28 cellular contexts compared by ENCODE assay signal in the genomic region with DNA sequence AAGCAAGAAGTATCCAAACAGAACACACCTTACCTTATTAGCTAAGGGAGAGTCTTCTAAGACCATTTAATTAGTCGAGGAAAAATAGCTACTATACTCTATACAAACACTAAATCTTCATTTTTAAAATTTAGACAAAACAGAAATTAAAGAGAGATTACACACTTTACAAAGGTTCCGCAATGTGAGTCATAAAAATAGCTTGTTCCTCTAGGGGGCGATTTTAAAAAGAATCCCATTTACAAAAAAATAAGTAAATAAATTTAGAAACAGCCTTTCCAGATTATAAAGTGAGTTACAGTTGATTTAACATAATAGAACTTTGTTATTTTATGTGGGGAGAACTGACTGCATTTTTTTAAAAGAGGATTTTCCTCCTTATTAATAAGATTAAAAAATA.
DNase-seq lines count a peak whose midpoint lies in the region; ATAC-seq and TF ChIP-seq lines count a peak whose summit lies in the region.
"Had no signal": no experiment of that assay in that cellular context is flagged by ENCODE, and none has a peak within 500 bp of the region (broad histone marks: within the 10 kb centered on the region; RNA-seq: fewer than 3 reads in every experiment).

No MANE protein-coding gene starts in this region.

- no peak overlapping the region for H3K4me3 Mint-ChIP-seq in naive thymus-derived CD4-positive, alpha-beta T cell
- H3K4me3 Mint-ChIP-seq: activated T-helper 17 cell treated with anti-CD3 and anti-CD28 coated beads, Interleukin-2, amount 50 U/mL, for 72 hours; IgD-negative memory B cell; naive B cell; stimulated activated naive CD8-positive, alpha-beta T cell treated with anti-CD3 and anti-CD28 coated beads, Interleukin-15, Interleukin-2, amounts not matched to agents 100 ng/mL and 50 ng/mL, for 24 hours had no signal

- no peak for ATAC-seq in HG03280 (IDR thresholded peaks at IDR 0.05; ENCODE audit: unreplicated experiment)
- no peak for ATAC-seq in naive thymus-derived CD4-positive, alpha-beta T cell
- ATAC-seq: activated T-helper 17 cell treated with anti-CD3 and anti-CD28 coated beads, Interleukin-2, amount 50 U/mL, for 72 hours; left ventricle myocardium superior had no signal

- H3K79me2 ChIP-seq in GM23248 (ENCODE audit: insufficient read depth) = no peaks in the 10 kb centered on the region

- no peak overlapping the region for H3K27ac ChIP-seq in 22Rv1
- no peak overlapping the region for H3K27ac ChIP-seq in GM23248
- H3K27ac ChIP-seq in RWPE1 = no peak overlapping the region
- H3K27ac ChIP-seq in vagina = no peak overlapping the region
- no peak overlapping the region for H3K27ac ChIP-seq in naive thymus-derived CD4-positive, alpha-beta T cell (ENCODE audit: low read depth, low read length)
- H3K27ac ChIP-seq: BLaER1, breast epithelium, colonic mucosa had no signal

- H3K27ac Mint-ChIP-seq in naive thymus-derived CD4-positive, alpha-beta T cell = no peak overlapping the region
- H3K27ac Mint-ChIP-seq: activated T-helper 17 cell treated with anti-CD3 and anti-CD28 coated beads, Interleukin-2, amount 50 U/mL, for 72 hours; IgD-negative memory B cell; stimulated activated naive CD8-positive, alpha-beta T cell treated with anti-CD3 and anti-CD28 coated beads, Interleukin-15, Interleukin-2, amounts not matched to agents 100 ng/mL and 50 ng/mL, for 24 hours had no signal

- peaks cover 0 to 12% (median 3%) of the 10 kb centered on the region in 11 donors for H3K9me3 Mint-ChIP-seq in naive thymus-derived CD4-positive, alpha-beta T cell

- in situ Hi-C loops in GM23248 (cut with MboI) = no loop called here

- CTCF ChIA-PET in RWPE1 (lab: Yijun Ruan, JAX) = interaction anchor here (0.6 to 0.7 kb wide), 4 partner anchors 15 to 187 kb away, joined by 3 to 7 read pairs (median 3); no protein-coding TSS in a partner anchor
- CTCF ChIA-PET in naive thymus-derived CD4-positive, alpha-beta T cell (lab: Charles Lee) = no interaction called here

- H3K36me3 ChIP-seq in GM23248 (ENCODE audit: low read depth) (no peaks in the 10 kb centered on the region), vagina (no peaks in the 10 kb centered on the region)
- no peaks in the 10 kb centered on the region for H3K36me3 ChIP-seq in naive thymus-derived CD4-positive, alpha-beta T cell (ENCODE audit: control insufficient read depth in 2 of 3, insufficient read depth in 3 of 3, low read length in 3 of 3)
- H3K36me3 ChIP-seq: BLaER1, breast epithelium, colonic mucosa had no signal

- H2AFZ ChIP-seq in GM23248 = no peak overlapping the region

- no peak for TF ChIP-seq POLR2A in vagina (IDR thresholded peaks at IDR 0.05)

- POLR2A ChIA-PET in RWPE1 (lab: Yijun Ruan, JAX; ENCODE audit: low non-redundant PET) = no interaction called here
- POLR2A ChIA-PET in naive thymus-derived CD4-positive, alpha-beta T cell (lab: Charles Lee) = no interaction called here

- WGBS in GM23248 (ENCODE audit: low coverage in 1 of 2, low lambda C conversion rate in 2 of 2, missing lambda C conversion rate in 2 of 2), 2 experiments = 43 to 44% methylated on average over 3 of the region's 3 CpGs

- DNase-seq in GM23248 (peak; percentile 5), RWPE1 (ENCODE audit: low spot score) (no peak), fibroblast of peridontal ligament (ENCODE audit: extremely low read depth) (peak; percentile 8), vagina (ENCODE audit: extremely low spot score in 2 of 2) (no peak)
- no peak for DNase-seq in activated CD4-positive, alpha-beta T cell treated with anti-CD3 and anti-CD28 coated beads, Interleukin-2, amount 50 U/mL, for 4 hours
- DNase-seq in naive thymus-derived CD4-positive, alpha-beta T cell = no peak
- DNase-seq: activated CD4-positive, alpha-beta T cell treated with anti-CD3 and anti-CD28 coated beads, Interleukin-2, amount 50 U/mL, for 48 hours; activated CD4-positive, CD25-positive, alpha-beta regulatory T cell; activated CD8-positive, alpha-beta memory T cell treated with anti-CD3 and anti-CD28 coated beads, Interleukin-2, amount 50 U/mL, for 4 hours; activated naive CD4-positive, alpha-beta T cell treated with anti-CD3 and anti-CD28 coated beads, Interleukin-2, amount 50 U/mL, for 16 hours; colonic mucosa; effector CD8-positive, alpha-beta T cell; GF-D8; islet precursor cell; left ventricle myocardium superior; naive B cell; NCI-H1105; NCI-H187 treated with DMSO at 0.1 percent for 48 hours; NCI-H524 treated with DMSO at 0.1 percent for 48 hours; NK-92 treated with Interleukin-12 subunit alpha and Interleukin-12 subunit beta, amount 100 ng/mL, for 24 hours; T-helper 1 cell had no signal

- no peaks in the 10 kb centered on the region for H3K4me1 ChIP-seq in GM23248 (ENCODE audit: insufficient read depth)
- H3K4me1 ChIP-seq in vagina = no peaks in the 10 kb centered on the region
- H3K4me1 ChIP-seq in naive thymus-derived CD4-positive, alpha-beta T cell (ENCODE audit: control insufficient read depth in 2 of 2, insufficient read depth in 2 of 2, low read length in 2 of 2) = no peaks in the 10 kb centered on the region
- H3K4me1 ChIP-seq: BLaER1, breast epithelium, colonic mucosa had no signal

- no peaks in the 10 kb centered on the region; the same call in 1 of the 2 replicates for H3F3A ChIP-seq in GM23248 (ENCODE audit: insufficient read depth)

- H3K4me3 ChIP-seq in GM23248 = no peak overlapping the region
- H3K4me3 ChIP-seq in vagina = no peak overlapping the region
- H3K4me3 ChIP-seq in naive thymus-derived CD4-positive, alpha-beta T cell (ENCODE audit: low read length) = no peak overlapping the region
- H3K4me3 ChIP-seq: BLaER1, breast epithelium, colonic mucosa had no signal

- no peaks in the 10 kb centered on the region for H3K9me3 ChIP-seq in GM23248 (ENCODE audit: low read depth)
- H3K9me3 ChIP-seq in vagina = no peaks in the 10 kb centered on the region
- no peaks in the 10 kb centered on the region for H3K9me3 ChIP-seq in naive thymus-derived CD4-positive, alpha-beta T cell (ENCODE audit: control insufficient read depth in 2 of 3, low read length in 3 of 3)
- H3K9me3 ChIP-seq: breast epithelium, colonic mucosa had no signal

- H3K9me2 ChIP-seq in GM23248 (ENCODE audit: insufficient read depth) = no peaks in the 10 kb centered on the region

- no peaks in the 10 kb centered on the region for H4K20me1 ChIP-seq in GM23248 (ENCODE audit: insufficient read depth)
- H4K20me1 ChIP-seq: BLaER1 had no signal

- H3K27me3 ChIP-seq in GM23248 (replicated peaks; ENCODE audit: insufficient read depth) (no peaks in the 10 kb centered on the region; the same call in 1 of the 2 replicates), vagina (no peaks in the 10 kb centered on the region)
- H3K27me3 ChIP-seq in naive thymus-derived CD4-positive, alpha-beta T cell (ENCODE audit: control insufficient read depth in 2 of 2, insufficient read depth in 2 of 2, low read length in 2 of 2) = no peaks in the 10 kb centered on the region
- H3K27me3 ChIP-seq: BLaER1, breast epithelium, colonic mucosa had no signal

- H3K36me3 Mint-ChIP-seq in naive thymus-derived CD4-positive, alpha-beta T cell = no peaks in the 10 kb centered on the region
- H3K36me3 Mint-ChIP-seq: IgD-negative memory B cell, naive B cell had no signal

- no peaks in the 10 kb centered on the region for H3K4me1 Mint-ChIP-seq in naive thymus-derived CD4-positive, alpha-beta T cell
- H3K4me1 Mint-ChIP-seq: activated T-helper 17 cell treated with anti-CD3 and anti-CD28 coated beads, Interleukin-2, amount 50 U/mL, for 72 hours; naive B cell had no signal

- H3K27me3 Mint-ChIP-seq in naive thymus-derived CD4-positive, alpha-beta T cell = no peaks in the 10 kb centered on the region
- H3K27me3 Mint-ChIP-seq: activated T-helper 17 cell treated with anti-CD3 and anti-CD28 coated beads, Interleukin-2, amount 50 U/mL, for 72 hours; IgD-negative memory B cell; naive B cell; stimulated activated naive CD8-positive, alpha-beta T cell treated with anti-CD3 and anti-CD28 coated beads, Interleukin-15, Interleukin-2, amounts not matched to agents 100 ng/mL and 50 ng/mL, for 24 hours had no signal

- no peak overlapping the region for H3K4me2 ChIP-seq in GM23248 (ENCODE audit: unreplicated experiment)
- H3K4me2 ChIP-seq: BLaER1 had no signal

- no peak overlapping the region for H3K9ac ChIP-seq in GM23248
- H3K9ac ChIP-seq: BLaER1 had no signal

- TF ChIP-seq CTCF in 22Rv1 (IDR thresholded peaks at IDR 0.05) (0 out of 2 replicates have a peak, but pooled peaks have one; percentile 6), RWPE1 (conservative IDR thresholded peaks at IDR 0.05; ENCODE audit: low read depth) (0 out of 2 replicates have a peak, but pooled peaks have one; percentile 14), vagina (IDR thresholded peaks at IDR 0.05) (no peak)

- intact Hi-C loops in vagina (cut with DNase I) = no loop called here
- intact Hi-C loops in naive thymus-derived CD4-positive, alpha-beta T cell (cut with micrococcal nuclease) = no loop called here

Comparison
In these comparisons a context has a peak if more than half of its experiments do, and no peak if none do; other contexts are left out.
1. CTCF ChIP-seq: peak in 22Rv1 (single experiment) and RWPE1 (single experiment); none in vagina (0 of 3).
2. DNase-seq: peak in GM23248 (single experiment) and fibroblast of peridontal ligament (single experiment); none in RWPE1 (single experiment), activated CD4-positive, alpha-beta T cell treated with anti-CD3 and anti-CD28 coated beads, Interleukin-2, amount 50 U/mL, for 4 hours (0 of 2), vagina (0 of 2) and naive thymus-derived CD4-positive, alpha-beta T cell (0 of 9).